10 cellular contexts compared by ENCODE assay signal in genomic region chr22:18044548-18045271, GRCh38. TPM values are rescaled to one million over a fixed set of nuclear protein-coding genes. Genes with fewer than 3 reads are reported as not detected.
A peak's percentile ranks its signal among the peaks of the same experiment; 100 is the strongest.
DNase-seq lines count a peak whose midpoint lies in the region; FAIRE-seq and TF ChIP-seq lines count a peak whose summit lies in the region.
"Had no signal": no experiment of that assay in that cellular context is flagged by ENCODE, and none has a peak within 500 bp of the region (broad histone marks: within the 10 kb centered on the region; RNA-seq: fewer than 3 reads in every experiment).

No MANE protein-coding gene starts in this region.

- TF ChIP-seq POLR2A in tibial nerve (IDR thresholded peaks at IDR 0.05): no peak

- no peak overlapping the region for H4K91ac ChIP-seq in mesenchymal stem cell (ENCODE audit: low read length)

- H2AK5ac ChIP-seq in mesenchymal stem cell (ENCODE audit: low read length, severe bottlenecking): peak overlapping the region; percentile 22

- H3K27ac ChIP-seq in coronary artery: peak overlapping the region; percentile 60 to 79
- no peak overlapping the region for H3K27ac ChIP-seq in mesenchymal stem cell (ENCODE audit: low read length, poor library complexity, severe bottlenecking)
- peak overlapping the region; percentile 35 to 83 (median 74) for H3K27ac ChIP-seq in tibial nerve

- H3K4me2 ChIP-seq in mesenchymal stem cell (ENCODE audit: low read length, poor library complexity, severe bottlenecking): no peak overlapping the region

- no peak overlapping the region for H2BK120ac ChIP-seq in mesenchymal stem cell (ENCODE audit: low read depth, low read length)

- H4K8ac ChIP-seq in mesenchymal stem cell (ENCODE audit: low read length): no peak overlapping the region

- peak overlapping the region; percentile 19 for H3K9ac ChIP-seq in mesenchymal stem cell (ENCODE audit: low read length)

- H2BK12ac ChIP-seq in mesenchymal stem cell (ENCODE audit: low read length in 2 of 2): no peak overlapping the region

- H3K14ac ChIP-seq in mesenchymal stem cell (ENCODE audit: low read length in 2 of 2): no peak overlapping the region

- TF ChIP-seq CTCF in coronary artery (IDR thresholded peaks at IDR 0.05) (no peak), tibial nerve (IDR thresholded peaks at IDR 0.05) (no peak), D721Med (IDR thresholded peaks at IDR 0.05; ENCODE audit: insufficient read depth, missing control alignments) (no peak)

- no peak overlapping the region for H2BK15ac ChIP-seq in mesenchymal stem cell (ENCODE audit: low read depth, poor library complexity, severe bottlenecking)

- H3K9me3 ChIP-seq in mesenchymal stem cell (ENCODE audit: control insufficient read depth, low read length) (no peaks in the 10 kb centered on the region), tibial nerve (no peaks in the 10 kb centered on the region)

- no peaks in the 10 kb centered on the region for H3K27me3 ChIP-seq in mesenchymal stem cell (ENCODE audit: control insufficient read depth in 1 of 2, insufficient read depth in 1 of 2, low read length in 2 of 2)
- no peaks in the 10 kb centered on the region for H3K27me3 ChIP-seq in tibial nerve

- no peak for FAIRE-seq in D721Med (lab: Jason Lieb, UNC)

- no peak overlapping the region for H3K18ac ChIP-seq in mesenchymal stem cell (ENCODE audit: low read depth in 1 of 2, low read length in 2 of 2)

- H3K36me3 ChIP-seq in mesenchymal stem cell (ENCODE audit: control insufficient read depth in 1 of 2, insufficient read depth in 2 of 2, low read depth in 1 of 2, low read length in 2 of 2) (no peaks in the 10 kb centered on the region), tibial nerve (no peaks in the 10 kb centered on the region)

- H3K4me1 ChIP-seq in mesenchymal stem cell (ENCODE audit: control insufficient read depth, insufficient read depth, low read depth, low read length) (peaks cover 6% of the 10 kb centered on the region), tibial nerve (peaks cover 0 to 25% (median 15%) of the 10 kb centered on the region in 4 donors)

- H3K79me1 ChIP-seq in mesenchymal stem cell (replicated peaks; ENCODE audit: low read length, poor library complexity, severe bottlenecking): no peaks in the 10 kb centered on the region

- no peak overlapping the region for H2AFZ ChIP-seq in mesenchymal stem cell (ENCODE audit: low read depth, low read length)

- peak; percentile 5 for DNase-seq in NCI-H1694 treated with DMSO at 0.1 percent for 48 hours (lab: John Stamatoyannopoulos, UW)
- DNase-seq in NCI-H1694 (lab: John Stamatoyannopoulos, UW): no peak
- DNase-seq in coronary artery (ENCODE audit: low spot score): no peak
- no peak for DNase-seq in mesenchymal stem cell
- DNase-seq in tibial nerve (ENCODE audit: low spot score in 2 of 2): peak; percentile 44 to 47
- DNase-seq in OCI-M2 (lab: John Stamatoyannopoulos, UW; ENCODE audit: unreplicated experiment): no peak
- no peak for DNase-seq in AG08395 (ENCODE audit: low spot score)
- DNase-seq in D721Med (ENCODE audit: insufficient read length, low spot score): no peak
- DNase-seq: naive B cell, NCI-H2227 treated with DMSO at 0.1 percent for 48 hours had no signal

- no peak overlapping the region for H3K23ac ChIP-seq in mesenchymal stem cell (ENCODE audit: low read length in 2 of 2)

- H3K4ac ChIP-seq in mesenchymal stem cell (ENCODE audit: low read depth in 1 of 2, low read length in 2 of 2): no peak overlapping the region

- TF ChIP-seq EP300 in tibial nerve (IDR thresholded peaks at IDR 0.05): peak; percentile 24 to 72

- no peak overlapping the region for H2BK5ac ChIP-seq in mesenchymal stem cell (ENCODE audit: low read depth, low read length, poor library complexity, severe bottlenecking)

- H3K4me3 ChIP-seq in coronary artery (no peak overlapping the region), mesenchymal stem cell (ENCODE audit: insufficient read depth in 1 of 2, low read depth in 1 of 2, low read length in 2 of 2) (no peak overlapping the region), tibial nerve (no peak overlapping the region)

- whole genome bisulfite sequencing in mesenchymal stem cell: 96% methylated on average over 9 of the region's 11 CpGs
- WGBS in tibial nerve, 2 donors: 14 to 15% methylated on average over 11 of the region's 11 CpGs

RNA-seq across cellular contexts. Expression of gene MICAL3, which starts 20.3 kb away (rescaled TPM):
- polyA plus RNA-seq in mesenchymal stem cell (2013, experiment 1 of 2): 8.3 TPM
- 6.7 TPM for polyA plus RNA-seq in mesenchymal stem cell (2013, experiment 2 of 2)
- total RNA-seq in tibial nerve: 10 to 100 TPM; 45.2 to 56.3 (median 46.3) TPM

RNA-seq across cellular contexts. Expression of gene PEX26, which starts 33.1 kb away (rescaled TPM):
- 19.3 TPM for polyA plus RNA-seq in mesenchymal stem cell (2013, experiment 1 of 2)
- 19.2 TPM for polyA plus RNA-seq in mesenchymal stem cell (2013, experiment 2 of 2)
- 10 to 100 TPM; 15.3 to 36.3 (median 29.4) TPM for total RNA-seq in tibial nerve

Comparison
In these comparisons a context has a peak if more than half of its experiments do, and no peak if none do; other contexts are left out.
1. DNase-seq: peak in NCI-H1694 treated with DMSO at 0.1 percent for 48 hours (single experiment) and tibial nerve (2 of 2); none in NCI-H1694 (single experiment), coronary artery (single experiment), mesenchymal stem cell (single experiment), OCI-M2 (single experiment), AG08395 (single experiment) and D721Med (single experiment).